Comparison of ENCODE assay signal across 1 cellular context in the genomic region with DNA sequence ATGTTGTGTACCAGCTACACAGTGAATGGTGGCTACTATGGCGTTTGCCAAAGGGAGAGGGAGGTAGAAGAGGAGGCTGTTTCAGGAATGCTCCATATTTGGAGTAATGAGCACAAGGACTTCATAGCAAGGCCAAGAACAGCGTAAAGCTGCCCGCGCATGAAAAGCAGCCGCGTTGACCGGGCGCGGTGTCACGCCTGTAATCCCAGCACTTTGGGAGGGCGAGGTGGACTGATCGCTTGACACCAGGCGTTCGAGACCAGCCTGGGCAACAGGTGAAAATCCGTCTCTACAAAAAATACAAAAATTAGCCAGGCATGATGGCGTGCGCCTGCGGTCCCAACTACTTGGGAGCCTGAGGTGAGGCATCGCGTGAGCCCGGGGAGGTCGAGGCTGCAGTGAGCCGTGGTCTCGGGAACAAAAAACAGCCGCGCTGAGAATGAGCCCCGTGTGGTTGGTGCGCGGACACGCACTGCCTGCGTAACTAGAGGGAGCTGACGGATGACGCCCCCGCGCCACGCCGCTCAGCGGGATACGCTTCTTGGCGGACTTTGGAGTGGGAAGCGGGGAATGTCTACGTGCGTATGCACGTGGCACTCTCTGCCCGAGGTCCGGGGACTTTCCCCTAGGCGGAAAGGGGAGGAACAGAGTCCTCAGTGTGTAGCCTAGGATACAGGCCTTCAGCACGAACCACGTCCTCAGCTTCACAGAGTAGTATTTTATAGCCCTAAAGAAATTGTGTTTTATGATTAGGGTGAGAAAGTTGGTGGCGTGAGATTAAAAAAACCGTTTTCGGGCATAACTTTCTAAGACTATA.
TF ChIP-seq lines count a peak whose summit lies in the region.

Gene RMRP, minus strand, starts transcription at position 693 of the 817 bp plus-strand sequence.

TF ChIP-seq in HepG2, 621 proteins besides CTCF, POLR2A, EP300 and RAD21 (continued from another document and continues in another):
- peak; percentile 94 for TF ChIP-seq ZBTB43 (CRISPR knock-in tag; conservative IDR thresholded peaks at IDR 0.05)
- TF ChIP-seq GATAD2A (CRISPR knock-in tag; IDR thresholded peaks at IDR 0.05), result peak; percentile 91
- 0 out of 2 replicates have a peak, but pooled peaks have one; percentile 14 for TF ChIP-seq ZNF570 (CRISPR knock-in tag; IDR thresholded peaks at IDR 0.05; ENCODE audit: borderline replicate concordance)
- TF ChIP-seq ZSCAN5A (CRISPR knock-in tag; IDR thresholded peaks at IDR 0.05; ENCODE audit: borderline replicate concordance), result peak; percentile 96
- TF ChIP-seq, protein P1, sequence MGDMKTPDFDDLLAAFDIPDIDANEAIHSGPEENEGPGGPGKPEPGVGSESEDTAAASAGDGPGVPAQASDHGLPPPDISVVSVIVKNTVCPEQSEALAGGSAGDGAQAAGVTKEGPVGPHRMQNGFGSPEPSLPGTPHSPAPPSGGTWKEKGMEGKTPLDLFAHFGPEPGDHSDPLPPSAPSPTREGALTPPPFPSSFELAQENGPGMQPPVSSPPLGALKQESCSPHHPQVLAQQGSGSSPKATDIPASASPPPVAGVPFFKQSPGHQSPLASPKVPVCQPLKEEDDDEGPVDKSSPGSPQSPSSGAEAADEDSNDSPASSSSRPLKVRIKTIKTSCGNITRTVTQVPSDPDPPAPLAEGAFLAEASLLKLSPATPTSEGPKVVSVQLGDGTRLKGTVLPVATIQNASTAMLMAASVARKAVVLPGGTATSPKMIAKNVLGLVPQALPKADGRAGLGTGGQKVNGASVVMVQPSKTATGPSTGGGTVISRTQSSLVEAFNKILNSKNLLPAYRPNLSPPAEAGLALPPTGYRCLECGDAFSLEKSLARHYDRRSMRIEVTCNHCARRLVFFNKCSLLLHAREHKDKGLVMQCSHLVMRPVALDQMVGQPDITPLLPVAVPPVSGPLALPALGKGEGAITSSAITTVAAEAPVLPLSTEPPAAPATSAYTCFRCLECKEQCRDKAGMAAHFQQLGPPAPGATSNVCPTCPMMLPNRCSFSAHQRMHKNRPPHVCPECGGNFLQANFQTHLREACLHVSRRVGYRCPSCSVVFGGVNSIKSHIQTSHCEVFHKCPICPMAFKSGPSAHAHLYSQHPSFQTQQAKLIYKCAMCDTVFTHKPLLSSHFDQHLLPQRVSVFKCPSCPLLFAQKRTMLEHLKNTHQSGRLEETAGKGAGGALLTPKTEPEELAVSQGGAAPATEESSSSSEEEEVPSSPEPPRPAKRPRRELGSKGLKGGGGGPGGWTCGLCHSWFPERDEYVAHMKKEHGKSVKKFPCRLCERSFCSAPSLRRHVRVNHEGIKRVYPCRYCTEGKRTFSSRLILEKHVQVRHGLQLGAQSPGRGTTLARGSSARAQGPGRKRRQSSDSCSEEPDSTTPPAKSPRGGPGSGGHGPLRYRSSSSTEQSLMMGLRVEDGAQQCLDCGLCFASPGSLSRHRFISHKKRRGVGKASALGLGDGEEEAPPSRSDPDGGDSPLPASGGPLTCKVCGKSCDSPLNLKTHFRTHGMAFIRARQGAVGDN (CRISPR knock-in tag; IDR thresholded peaks at IDR 0.05), result peak; percentile 98
- peak; percentile 93; the same call in 1 of the 2 replicates for TF ChIP-seq ZNF234 (CRISPR knock-in tag; conservative IDR thresholded peaks at IDR 0.05)
- peak; percentile 99 for TF ChIP-seq REPIN1 (CRISPR knock-in tag; IDR thresholded peaks at IDR 0.05; ENCODE audit: borderline replicate concordance, low read depth)
- peak; percentile 61; the same call in 1 of the 2 replicates for TF ChIP-seq ONECUT2 (CRISPR knock-in tag; IDR thresholded peaks at IDR 0.05)
- peak; percentile 80; the same call in 1 of the 2 replicates for TF ChIP-seq ZBTB10 (CRISPR knock-in tag; IDR thresholded peaks at IDR 0.05; ENCODE audit: borderline replicate concordance)
- TF ChIP-seq EEA1 (CRISPR knock-in tag; IDR thresholded peaks at IDR 0.05; ENCODE audit: borderline replicate concordance), result peak; percentile 16; the same call in 1 of the 2 replicates
- TF ChIP-seq MXD3 (CRISPR knock-in tag; IDR thresholded peaks at IDR 0.05), result peak; percentile 88
- TF ChIP-seq LCORL (IDR thresholded peaks at IDR 0.05), result no peak
- peak; percentile 91 for TF ChIP-seq LCORL (CRISPR knock-in tag; IDR thresholded peaks at IDR 0.05)
- TF ChIP-seq ZNF646 (CRISPR knock-in tag; IDR thresholded peaks at IDR 0.05), result no peak; the same call in 1 of the 2 replicates
- TF ChIP-seq GABPB1 (CRISPR knock-in tag; IDR thresholded peaks at IDR 0.05), result peak; percentile 80
- TF ChIP-seq ZNF101 (CRISPR knock-in tag; IDR thresholded peaks at IDR 0.05; ENCODE audit: borderline replicate concordance, low read depth), result no peak
- TF ChIP-seq, protein P2, sequence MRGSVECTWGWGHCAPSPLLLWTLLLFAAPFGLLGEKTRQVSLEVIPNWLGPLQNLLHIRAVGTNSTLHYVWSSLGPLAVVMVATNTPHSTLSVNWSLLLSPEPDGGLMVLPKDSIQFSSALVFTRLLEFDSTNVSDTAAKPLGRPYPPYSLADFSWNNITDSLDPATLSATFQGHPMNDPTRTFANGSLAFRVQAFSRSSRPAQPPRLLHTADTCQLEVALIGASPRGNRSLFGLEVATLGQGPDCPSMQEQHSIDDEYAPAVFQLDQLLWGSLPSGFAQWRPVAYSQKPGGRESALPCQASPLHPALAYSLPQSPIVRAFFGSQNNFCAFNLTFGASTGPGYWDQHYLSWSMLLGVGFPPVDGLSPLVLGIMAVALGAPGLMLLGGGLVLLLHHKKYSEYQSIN (CRISPR knock-in tag; IDR thresholded peaks at IDR 0.05; ENCODE audit: borderline replicate concordance), result no peak; the same call in 1 of the 2 replicates
- TF ChIP-seq ZNF776 (CRISPR knock-in tag; IDR thresholded peaks at IDR 0.05), result no peak; the same call in 1 of the 2 replicates
- TF ChIP-seq, protein P3, sequence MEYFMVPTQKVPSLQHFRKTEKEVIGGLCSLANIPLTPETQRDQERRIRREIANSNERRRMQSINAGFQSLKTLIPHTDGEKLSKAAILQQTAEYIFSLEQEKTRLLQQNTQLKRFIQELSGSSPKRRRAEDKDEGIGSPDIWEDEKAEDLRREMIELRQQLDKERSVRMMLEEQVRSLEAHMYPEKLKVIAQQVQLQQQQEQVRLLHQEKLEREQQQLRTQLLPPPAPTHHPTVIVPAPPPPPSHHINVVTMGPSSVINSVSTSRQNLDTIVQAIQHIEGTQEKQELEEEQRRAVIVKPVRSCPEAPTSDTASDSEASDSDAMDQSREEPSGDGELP (IDR thresholded peaks at IDR 0.05; ENCODE audit: borderline replicate concordance, low read depth), result peak; percentile 61
- TF ChIP-seq ZNF563 (CRISPR knock-in tag; IDR thresholded peaks at IDR 0.05), result peak; percentile 89
- TF ChIP-seq, protein P4, sequence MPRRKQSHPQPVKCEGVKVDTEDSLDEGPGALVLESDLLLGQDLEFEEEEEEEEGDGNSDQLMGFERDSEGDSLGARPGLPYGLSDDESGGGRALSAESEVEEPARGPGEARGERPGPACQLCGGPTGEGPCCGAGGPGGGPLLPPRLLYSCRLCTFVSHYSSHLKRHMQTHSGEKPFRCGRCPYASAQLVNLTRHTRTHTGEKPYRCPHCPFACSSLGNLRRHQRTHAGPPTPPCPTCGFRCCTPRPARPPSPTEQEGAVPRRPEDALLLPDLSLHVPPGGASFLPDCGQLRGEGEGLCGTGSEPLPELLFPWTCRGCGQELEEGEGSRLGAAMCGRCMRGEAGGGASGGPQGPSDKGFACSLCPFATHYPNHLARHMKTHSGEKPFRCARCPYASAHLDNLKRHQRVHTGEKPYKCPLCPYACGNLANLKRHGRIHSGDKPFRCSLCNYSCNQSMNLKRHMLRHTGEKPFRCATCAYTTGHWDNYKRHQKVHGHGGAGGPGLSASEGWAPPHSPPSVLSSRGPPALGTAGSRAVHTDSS (CRISPR knock-in tag; conservative IDR thresholded peaks at IDR 0.05), result no peak; the same call in none of the 2 replicates
- peak; percentile 71; the same call in 1 of the 2 replicates for TF ChIP-seq ADNP (CRISPR knock-in tag; IDR thresholded peaks at IDR 0.05)
- peak; percentile 53; the same call in 1 of the 2 replicates for TF ChIP-seq ZNF652 (CRISPR knock-in tag; IDR thresholded peaks at IDR 0.05; ENCODE audit: borderline replicate concordance, low read depth)
- no peak for TF ChIP-seq KAT2B (IDR thresholded peaks at IDR 0.05; ENCODE audit: borderline replicate concordance, low read depth, low read length)
- TF ChIP-seq ZNF354B (CRISPR knock-in tag; IDR thresholded peaks at IDR 0.05), result peak; percentile 94; the same call in 1 of the 2 replicates
- TF ChIP-seq NFKB2 (CRISPR knock-in tag; IDR thresholded peaks at IDR 0.05; ENCODE audit: borderline replicate concordance), result peak; percentile 96
- TF ChIP-seq NCOA2 (CRISPR knock-in tag; IDR thresholded peaks at IDR 0.05), result peak; percentile 79
- TF ChIP-seq ELF3 (CRISPR knock-in tag; IDR thresholded peaks at IDR 0.05), result peak; percentile 97
- peak; percentile 88 for TF ChIP-seq FOXA3 (CRISPR knock-in tag; IDR thresholded peaks at IDR 0.05)
- peak; percentile 69; the same call in 1 of the 2 replicates for TF ChIP-seq ZNF567 (CRISPR knock-in tag; IDR thresholded peaks at IDR 0.05; ENCODE audit: borderline replicate concordance)
